8 cellular contexts compared by ENCODE assay signal in genomic region chr2:231227309-231228162, GRCh38. TPM values are rescaled to one million over a fixed set of nuclear protein-coding genes. Genes with fewer than 3 reads are reported as not detected.
DNase-seq lines count a peak whose midpoint lies in the region; ATAC-seq and TF ChIP-seq lines count a peak whose summit lies in the region.

No MANE protein-coding gene starts in this region.

- no peak for TF ChIP-seq EP300 in upper lobe of left lung (IDR thresholded peaks at IDR 0.05)

- H3K4me1 Mint-ChIP-seq in activated T-helper 1 cell treated with anti-CD3 and anti-CD28 coated beads, Interleukin-12 subunit alpha, Interleukin-12 subunit beta, Interleukin-2, Interleukin-4 antibody, amounts not matched to agents 30 ng/mL and 10 ng/mL and 1 ng/mL, durations not matched to agents 14 hours and 24 hours and 36 hours (ENCODE audit: low read depth), result no peaks in the 10 kb centered on the region

- H2BK12ac ChIP-seq in neuronal stem cell (ENCODE audit: low read length), result no peak overlapping the region

- H3K9me3 Mint-ChIP-seq in activated T-helper 1 cell treated with anti-CD3 and anti-CD28 coated beads, Interleukin-12 subunit alpha, Interleukin-12 subunit beta, Interleukin-2, Interleukin-4 antibody, amounts not matched to agents 30 ng/mL and 10 ng/mL and 1 ng/mL, durations not matched to agents 14 hours and 24 hours and 36 hours, result no peaks in the 10 kb centered on the region

- H2AFZ ChIP-seq in neuronal stem cell (ENCODE audit: low read length), result no peak overlapping the region

- DNase-seq in ELR (ENCODE audit: low read depth), result peak; percentile 86
- peak; percentile 84 for DNase-seq in NOMO-1 treated with DMSO at 0.1 percent for 48 hours (lab: John Stamatoyannopoulos, UW; ENCODE audit: unreplicated experiment)
- peak; percentile 24 for DNase-seq in activated T-helper 1 cell treated with anti-CD3 and anti-CD28 coated beads, Interleukin-12 subunit alpha, Interleukin-12 subunit beta, Interleukin-2, Interleukin-4 antibody, amounts not matched to agents 30 ng/mL and 10 ng/mL and 1 ng/mL, durations not matched to agents 14 hours and 24 hours and 36 hours (ENCODE audit: low spot score)
- peak; percentile 20 to 64 for DNase-seq in foreskin keratinocyte
- DNase-seq in neuronal stem cell (ENCODE audit: low spot score), result peak; percentile 55
- DNase-seq in upper lobe of left lung, result peak; percentile 52 to 73

- no peaks in the 10 kb centered on the region for H3K79me1 ChIP-seq in neuronal stem cell (ENCODE audit: low read depth, low read length)

- H3K14ac ChIP-seq in neuronal stem cell (ENCODE audit: low read length), result no peak overlapping the region

- H4K91ac ChIP-seq in neuronal stem cell (ENCODE audit: low read depth, low read length, poor library complexity), result no peak overlapping the region

- no peak overlapping the region for H3K4ac ChIP-seq in neuronal stem cell (ENCODE audit: low read length)

- no peaks in the 10 kb centered on the region for H3K9me3 ChIP-seq in HUES64 (ENCODE audit: insufficient read depth, low read depth, low read length)
- no peaks in the 10 kb centered on the region for H3K9me3 ChIP-seq in neuronal stem cell (replicated peaks in 1 of 2; ENCODE audit: control insufficient read depth in 2 of 2, insufficient read depth in 1 of 2, low read depth in 1 of 2, low read length in 2 of 2)
- H3K9me3 ChIP-seq in upper lobe of left lung, result no peaks in the 10 kb centered on the region

- H3K9ac ChIP-seq in HUES64 (ENCODE audit: low read depth, low read length) (no peak overlapping the region), neuronal stem cell (ENCODE audit: low read depth, low read length, poor library complexity) (no peak overlapping the region)

- intact Hi-C loops in activated T-helper 1 cell treated with anti-CD3 and anti-CD28 coated beads, Interleukin-12 subunit alpha, Interleukin-12 subunit beta, Interleukin-2, Interleukin-4 antibody, amounts not matched to agents 30 ng/mL and 10 ng/mL and 1 ng/mL, durations not matched to agents 14 hours and 24 hours and 36 hours (cut with micrococcal nuclease), result loop anchor here (1.0 kb wide), 4 partner anchors 123 to 225 kb away; no protein-coding TSS in a partner anchor

- H3K4me2 ChIP-seq in neuronal stem cell (ENCODE audit: insufficient read depth, low read length, poor library complexity, severe bottlenecking), result no peak overlapping the region

- no peak overlapping the region for H2BK120ac ChIP-seq in neuronal stem cell (ENCODE audit: low read depth, low read length)

- no peaks in the 10 kb centered on the region for H3K36me3 Mint-ChIP-seq in activated T-helper 1 cell treated with anti-CD3 and anti-CD28 coated beads, Interleukin-12 subunit alpha, Interleukin-12 subunit beta, Interleukin-2, Interleukin-4 antibody, amounts not matched to agents 30 ng/mL and 10 ng/mL and 1 ng/mL, durations not matched to agents 14 hours and 24 hours and 36 hours (ENCODE audit: low read depth)

- TF ChIP-seq POLR2A in upper lobe of left lung (IDR thresholded peaks at IDR 0.05), result no peak

- H3K18ac ChIP-seq in neuronal stem cell (ENCODE audit: low read length), result no peak overlapping the region

- peak; percentile 54 for ATAC-seq in GM21619 (IDR thresholded peaks at IDR 0.05; ENCODE audit: unreplicated experiment)
- ATAC-seq in foreskin keratinocyte, result peak; percentile 94
- ATAC-seq in upper lobe of left lung (ENCODE audit: low FRiP score in 2 of 2), result peak; percentile 91 to 95

- WGBS in HUES64, result 77% methylated on average over 12 of the region's 12 CpGs
- WGBS in neuronal stem cell (ENCODE audit: extremely low coverage in 2 of 2, insufficient read length in 2 of 2, insufficient replicate concordance in 1 of 2), 2 donors, result no CpG with 5 or more reads among the region's 12 CpGs
- 60 to 65% methylated on average over 8 to 9 of the region's 12 CpGs for WGBS in upper lobe of left lung, 2 donors

- H3K27ac ChIP-seq in HUES64 (ENCODE audit: low read depth, low read length) (peak overlapping the region; percentile 3; the same call in 1 of the 2 replicates), foreskin keratinocyte (no peak overlapping the region), neuronal stem cell (replicated peaks; ENCODE audit: low read length) (no peak overlapping the region), upper lobe of left lung (peak overlapping the region in 2 of 4 donors; percentile 1 to 16)

- H3K27ac Mint-ChIP-seq in activated T-helper 1 cell treated with anti-CD3 and anti-CD28 coated beads, Interleukin-12 subunit alpha, Interleukin-12 subunit beta, Interleukin-2, Interleukin-4 antibody, amounts not matched to agents 30 ng/mL and 10 ng/mL and 1 ng/mL, durations not matched to agents 14 hours and 24 hours and 36 hours, result no peak overlapping the region

- peaks cover 2% of the 10 kb centered on the region for H3K27me3 Mint-ChIP-seq in activated T-helper 1 cell treated with anti-CD3 and anti-CD28 coated beads, Interleukin-12 subunit alpha, Interleukin-12 subunit beta, Interleukin-2, Interleukin-4 antibody, amounts not matched to agents 30 ng/mL and 10 ng/mL and 1 ng/mL, durations not matched to agents 14 hours and 24 hours and 36 hours (ENCODE audit: insufficient read depth)

- peak overlapping the region; percentile 1 for H3K23ac ChIP-seq in neuronal stem cell (ENCODE audit: low read depth, low read length, poor library complexity)

- H3K4me3 ChIP-seq in HUES64 (ENCODE audit: low read length) (no peak overlapping the region), neuronal stem cell (ENCODE audit: low read length in 2 of 2) (no peak overlapping the region), upper lobe of left lung (no peak overlapping the region)

- H2BK15ac ChIP-seq in neuronal stem cell (ENCODE audit: low read length), result no peak overlapping the region

- H3K36me3 ChIP-seq in HUES64 (ENCODE audit: insufficient read depth, low read length) (peaks cover 31% of the 10 kb centered on the region), neuronal stem cell (replicated peaks in 1 of 2; ENCODE audit: control insufficient read depth in 2 of 2, insufficient read depth in 2 of 2, low read length in 2 of 2) (peaks cover 4 to 60% of the 10 kb centered on the region in 2 donors), upper lobe of left lung (no peaks in the 10 kb centered on the region)

- TF ChIP-seq CTCF in foreskin keratinocyte (conservative IDR thresholded peaks at IDR 0.05) (peak; percentile 94), upper lobe of left lung (IDR thresholded peaks at IDR 0.05) (peak; percentile 71 to 88 (median 78))

- H3K27me3 ChIP-seq in HUES64 (ENCODE audit: insufficient read depth, low read length) (no peaks in the 10 kb centered on the region), foreskin keratinocyte (no peaks in the 10 kb centered on the region), neuronal stem cell (ENCODE audit: control insufficient read depth in 3 of 3, insufficient read depth in 3 of 3, low read depth in 1 of 3, low read length in 3 of 3) (no peaks in the 10 kb centered on the region), upper lobe of left lung (no peaks in the 10 kb centered on the region)

- H2AK5ac ChIP-seq in neuronal stem cell (ENCODE audit: low read depth, low read length), result no peak overlapping the region

- no peak overlapping the region for H4K8ac ChIP-seq in neuronal stem cell (ENCODE audit: low read depth, low read length)

- no peak overlapping the region for H3K4me3 Mint-ChIP-seq in activated T-helper 1 cell treated with anti-CD3 and anti-CD28 coated beads, Interleukin-12 subunit alpha, Interleukin-12 subunit beta, Interleukin-2, Interleukin-4 antibody, amounts not matched to agents 30 ng/mL and 10 ng/mL and 1 ng/mL, durations not matched to agents 14 hours and 24 hours and 36 hours

- no peak overlapping the region for H2BK5ac ChIP-seq in neuronal stem cell (ENCODE audit: low read length)

- peaks cover 12% of the 10 kb centered on the region for H3K4me1 ChIP-seq in HUES64 (ENCODE audit: insufficient read depth, low read length)
- no peaks in the 10 kb centered on the region for H3K4me1 ChIP-seq in foreskin keratinocyte
- H3K4me1 ChIP-seq in neuronal stem cell (ENCODE audit: control insufficient read depth in 2 of 2, insufficient read depth in 1 of 2, low read depth in 1 of 2, low read length in 2 of 2), result peaks cover 0 to 15% of the 10 kb centered on the region in 2 donors
- peaks cover 0 to 10% (median 1%) of the 10 kb centered on the region in 4 donors for H3K4me1 ChIP-seq in upper lobe of left lung

RNA-seq across cellular contexts. Expression of gene ARMC9, which starts 29.1 kb away (rescaled TPM):
- polyA plus RNA-seq in HUES64 (2013, experiment 1 of 2), result 20.1 TPM
- polyA plus RNA-seq in HUES64 (2013, experiment 2 of 2), result 24.8 TPM
- 2.2 and 3.8 TPM in 2 replicates for total RNA-seq in activated T-helper 1 cell treated with anti-CD3 and anti-CD28 coated beads, Interleukin-12 subunit alpha, Interleukin-12 subunit beta, Interleukin-2, Interleukin-4 antibody, amounts not matched to agents 30 ng/mL and 10 ng/mL and 1 ng/mL, durations not matched to agents 14 hours and 24 hours and 36 hours
- total RNA-seq in foreskin keratinocyte (13.4 and 15.4 TPM in 2 replicates), upper lobe of left lung (100 to 1,000 TPM in 1 of 6 donors, 10 to 100 TPM in 5; 26.7 to 145 (median 61.0) TPM)
- 9.1 and 11.0 TPM in 2 replicates for polyA plus RNA-seq in foreskin keratinocyte
- polyA plus RNA-seq in neuronal stem cell (2013, experiment 1 of 2), result 24.2 TPM
- 22.8 TPM for polyA plus RNA-seq in neuronal stem cell (2013, experiment 2 of 2)

Comparison
In these comparisons a context has a peak if more than half of its experiments do, and no peak if none do; other contexts are left out.
1. DNase-seq: peak in every context shown above with its lines; median percentile 86 in ELR; 84 in NOMO-1 treated with DMSO at 0.1 percent for 48 hours; 62 in upper lobe of left lung; 55 in neuronal stem cell; 42 in foreskin keratinocyte; 24 in activated T-helper 1 cell treated with anti-CD3 and anti-CD28 coated beads, Interleukin-12 subunit alpha, Interleukin-12 subunit beta, Interleukin-2, Interleukin-4 antibody, amounts not matched to agents 30 ng/mL and 10 ng/mL and 1 ng/mL, durations not matched to agents 14 hours and 24 hours and 36 hours.